Comparison of ENCODE assay signal across 25 cellular contexts in genomic region chr4:102064747-102065442, GRCh38.
DNase-seq lines count a peak whose midpoint lies in the region; ATAC-seq, FAIRE-seq and TF ChIP-seq lines count a peak whose summit lies in the region.
"Had no signal": no experiment of that assay in that cellular context is flagged by ENCODE, and none has a peak within 500 bp of the region (broad histone marks: within the 10 kb centered on the region; RNA-seq: fewer than 3 reads in every experiment).

No MANE protein-coding gene starts in this region.

- H3K27me3 ChIP-seq in endothelial cell of umbilical vein (ENCODE audit: control insufficient read depth in 2 of 2, insufficient read depth in 2 of 2, low read length in 2 of 2) (no peaks in the 10 kb centered on the region), mesenchymal stem cell (ENCODE audit: control insufficient read depth in 1 of 2, insufficient read depth in 1 of 2, low read length in 2 of 2) (no peaks in the 10 kb centered on the region)
- H3K27me3 ChIP-seq: BLaER1, Peyer's patch, SJCRH30 had no signal

- H3K4me3 Mint-ChIP-seq in IgD-negative memory B cell: no peak overlapping the region
- H3K4me3 Mint-ChIP-seq in stimulated activated effector memory CD8-positive, alpha-beta T cell treated with anti-CD3 and anti-CD28 coated beads, Interleukin-12 subunit alpha, Interleukin-12 subunit beta, amount 100 ng/mL, for 72 hours: no peak overlapping the region
- no peak overlapping the region for H3K4me3 Mint-ChIP-seq in activated naive CD4-positive, alpha-beta T cell treated with anti-CD3 and anti-CD28 coated beads for 36 hours
- H3K4me3 Mint-ChIP-seq: CD4-positive, alpha-beta T cell had no signal

- CTCF ChIA-PET in endothelial cell of umbilical vein (lab: Charles Lee): interaction anchor here (1.0 kb wide), 1 partner anchor 10 kb away, joined by 4 read pairs; no protein-coding TSS in a partner anchor
- CTCF ChIA-PET in activated naive CD4-positive, alpha-beta T cell treated with anti-CD3 and anti-CD28 coated beads for 36 hours (lab: Charles Lee): no interaction called here

- no peak overlapping the region for H3K18ac ChIP-seq in mesenchymal stem cell (ENCODE audit: low read depth in 1 of 2, low read length in 2 of 2)

- H3K79me2 ChIP-seq in endothelial cell of umbilical vein (ENCODE audit: control insufficient read depth, insufficient read depth, low read length): no peaks in the 10 kb centered on the region

- no peaks in the 10 kb centered on the region for H3K36me3 ChIP-seq in endothelial cell of umbilical vein (ENCODE audit: control insufficient read depth in 2 of 2, extremely low read depth in 1 of 2, insufficient read depth in 2 of 2, low read length in 2 of 2)
- H3K36me3 ChIP-seq in mesenchymal stem cell (ENCODE audit: control insufficient read depth in 1 of 2, insufficient read depth in 2 of 2, low read depth in 1 of 2, low read length in 2 of 2): no peaks in the 10 kb centered on the region
- H3K36me3 ChIP-seq: BLaER1, Peyer's patch, SJCRH30 had no signal

- no peak overlapping the region for H2BK12ac ChIP-seq in mesenchymal stem cell (ENCODE audit: low read length in 2 of 2)

- H2AFZ ChIP-seq in endothelial cell of umbilical vein (ENCODE audit: low read depth, low read length) (peak overlapping the region; percentile 18), mesenchymal stem cell (ENCODE audit: low read depth, low read length) (no peak overlapping the region)

- H2BK15ac ChIP-seq in mesenchymal stem cell (ENCODE audit: low read depth, poor library complexity, severe bottlenecking): no peak overlapping the region

- H2AK5ac ChIP-seq in mesenchymal stem cell (ENCODE audit: low read length, severe bottlenecking): no peak overlapping the region

- H3K4me3 ChIP-seq in endothelial cell of umbilical vein (replicated peaks in 1 of 3; ENCODE audit: insufficient read depth in 1 of 3, low read depth in 1 of 3, low read length in 3 of 3) (no peak overlapping the region), mesenchymal stem cell (ENCODE audit: insufficient read depth in 1 of 2, low read depth in 1 of 2, low read length in 2 of 2) (no peak overlapping the region)
- H3K4me3 ChIP-seq: BLaER1, GM12878, Peyer's patch, SJCRH30 had no signal

- BruUV-seq in endothelial cell of umbilical vein (replicated peaks; lab: Mats Ljungman, UMichigan): no TSS peak

- TF ChIP-seq POLR2A in endothelial cell of umbilical vein (IDR thresholded peaks at IDR 0.05; ENCODE audit: low read depth, low read length): no peak

- no peak overlapping the region for H3K4ac ChIP-seq in mesenchymal stem cell (ENCODE audit: low read depth in 1 of 2, low read length in 2 of 2)

- no peak overlapping the region for H4K91ac ChIP-seq in mesenchymal stem cell (ENCODE audit: low read length)

- H3K27ac Mint-ChIP-seq in IgD-negative memory B cell: peak overlapping the region; percentile 47 to 87 (median 59)
- no peak overlapping the region for H3K27ac Mint-ChIP-seq in stimulated activated effector memory CD8-positive, alpha-beta T cell treated with anti-CD3 and anti-CD28 coated beads, Interleukin-12 subunit alpha, Interleukin-12 subunit beta, amount 100 ng/mL, for 72 hours
- H3K27ac Mint-ChIP-seq in activated naive CD4-positive, alpha-beta T cell treated with anti-CD3 and anti-CD28 coated beads for 36 hours: no peak overlapping the region
- H3K27ac Mint-ChIP-seq: CD4-positive, alpha-beta T cell had no signal

- H3K23ac ChIP-seq in mesenchymal stem cell (ENCODE audit: low read length in 2 of 2): no peak overlapping the region

- no peaks in the 10 kb centered on the region for H3K9me3 Mint-ChIP-seq in IgD-negative memory B cell
- no peaks in the 10 kb centered on the region for H3K9me3 Mint-ChIP-seq in stimulated activated effector memory CD8-positive, alpha-beta T cell treated with anti-CD3 and anti-CD28 coated beads, Interleukin-12 subunit alpha, Interleukin-12 subunit beta, amount 100 ng/mL, for 72 hours
- H3K9me3 Mint-ChIP-seq in activated naive CD4-positive, alpha-beta T cell treated with anti-CD3 and anti-CD28 coated beads for 36 hours: no peaks in the 10 kb centered on the region

- dilution Hi-C loops in endothelial cell of umbilical vein (cut with MboI; ENCODE audit: extremely low pct_ligation_motif_present, low sequenced_read_pairs): no loop called here

- H3K27ac ChIP-seq in endothelial cell of umbilical vein (ENCODE audit: insufficient read depth, low read depth, low read length) (no peak overlapping the region), mesenchymal stem cell (ENCODE audit: low read length, poor library complexity, severe bottlenecking) (no peak overlapping the region)
- H3K27ac ChIP-seq: BLaER1, Peyer's patch, SJCRH30 had no signal

- POLR2A ChIA-PET in endothelial cell of umbilical vein (lab: Charles Lee): no interaction called here

- H3K9ac ChIP-seq in endothelial cell of umbilical vein (replicated peaks; ENCODE audit: extremely low read depth, insufficient read depth, low read length): no peak overlapping the region
- H3K9ac ChIP-seq in mesenchymal stem cell (ENCODE audit: low read length): no peak overlapping the region
- H3K9ac ChIP-seq: BLaER1 had no signal

- peak overlapping the region; percentile 12 for H2BK5ac ChIP-seq in mesenchymal stem cell (ENCODE audit: low read depth, low read length, poor library complexity, severe bottlenecking)

- no peak for TF ChIP-seq CTCF in endothelial cell of umbilical vein (IDR thresholded peaks at IDR 0.05; ENCODE audit: extremely low read depth in 1 of 2, insufficient read depth in 1 of 2, low read depth in 1 of 2, low read length in 2 of 2)

- H4K8ac ChIP-seq in mesenchymal stem cell (ENCODE audit: low read length): no peak overlapping the region

- no peaks in the 10 kb centered on the region for H4K20me1 ChIP-seq in endothelial cell of umbilical vein (replicated peaks; ENCODE audit: control insufficient read depth, extremely low read depth, insufficient read depth, low read length)
- H4K20me1 ChIP-seq: BLaER1 had no signal

- peaks cover 3% of the 10 kb centered on the region for H3K36me3 Mint-ChIP-seq in IgD-negative memory B cell
- no peaks in the 10 kb centered on the region for H3K36me3 Mint-ChIP-seq in stimulated activated effector memory CD8-positive, alpha-beta T cell treated with anti-CD3 and anti-CD28 coated beads, Interleukin-12 subunit alpha, Interleukin-12 subunit beta, amount 100 ng/mL, for 72 hours
- H3K36me3 Mint-ChIP-seq in activated naive CD4-positive, alpha-beta T cell treated with anti-CD3 and anti-CD28 coated beads for 36 hours (ENCODE audit: low read depth): no peaks in the 10 kb centered on the region

- peak; percentile 43 for ATAC-seq in stimulated activated effector memory CD8-positive, alpha-beta T cell treated with anti-CD3 and anti-CD28 coated beads, Interleukin-12 subunit alpha, Interleukin-12 subunit beta, amount 100 ng/mL, for 72 hours
- ATAC-seq in GM21737 (IDR thresholded peaks at IDR 0.05; ENCODE audit: unreplicated experiment) (no peak), HG02885 (IDR thresholded peaks at IDR 0.05; ENCODE audit: poor library complexity, unreplicated experiment) (no peak)
- ATAC-seq: GM12878, HCT116 had no signal

- H2BK120ac ChIP-seq in mesenchymal stem cell (ENCODE audit: low read depth, low read length): no peak overlapping the region

- no peak overlapping the region for H3K4me2 ChIP-seq in endothelial cell of umbilical vein (ENCODE audit: insufficient read depth, low read length)
- no peak overlapping the region for H3K4me2 ChIP-seq in mesenchymal stem cell (ENCODE audit: low read length, poor library complexity, severe bottlenecking)
- H3K4me2 ChIP-seq: BLaER1 had no signal

- no peak overlapping the region for H3K14ac ChIP-seq in mesenchymal stem cell (ENCODE audit: low read length in 2 of 2)

- intact Hi-C loops in endothelial cell of umbilical vein (cut with micrococcal nuclease): no loop called here
- intact Hi-C loops in activated naive CD4-positive, alpha-beta T cell treated with anti-CD3 and anti-CD28 coated beads for 36 hours (cut with micrococcal nuclease): no loop called here

- no peaks in the 10 kb centered on the region for H3K9me1 ChIP-seq in endothelial cell of umbilical vein (replicated peaks; ENCODE audit: control insufficient read depth, extremely low read depth, insufficient read depth, low read length)

- FAIRE-seq in endothelial cell of umbilical vein (lab: Jason Lieb, UNC): no peak
- FAIRE-seq: GM12878 had no signal

- peaks cover 0 to 4% (median 1%) of the 10 kb centered on the region in 3 donors for H3K4me1 Mint-ChIP-seq in IgD-negative memory B cell
- no peaks in the 10 kb centered on the region for H3K4me1 Mint-ChIP-seq in stimulated activated effector memory CD8-positive, alpha-beta T cell treated with anti-CD3 and anti-CD28 coated beads, Interleukin-12 subunit alpha, Interleukin-12 subunit beta, amount 100 ng/mL, for 72 hours
- no peaks in the 10 kb centered on the region for H3K4me1 Mint-ChIP-seq in activated naive CD4-positive, alpha-beta T cell treated with anti-CD3 and anti-CD28 coated beads for 36 hours (ENCODE audit: low read depth)

- H3K27me3 Mint-ChIP-seq in IgD-negative memory B cell: no peaks in the 10 kb centered on the region
- no peaks in the 10 kb centered on the region for H3K27me3 Mint-ChIP-seq in activated naive CD4-positive, alpha-beta T cell treated with anti-CD3 and anti-CD28 coated beads for 36 hours (ENCODE audit: low read depth)
- H3K27me3 Mint-ChIP-seq: CD4-positive, alpha-beta T cell had no signal

- H3K4me1 ChIP-seq in endothelial cell of umbilical vein (ENCODE audit: control insufficient read depth, extremely low read depth, insufficient read depth, low read length) (no peaks in the 10 kb centered on the region), mesenchymal stem cell (ENCODE audit: control insufficient read depth, insufficient read depth, low read depth, low read length) (no peaks in the 10 kb centered on the region)
- H3K4me1 ChIP-seq: BLaER1, Peyer's patch, SJCRH30 had no signal

- DNase-seq in endothelial cell of umbilical vein (ENCODE audit: low read depth, low spot score): no peak
- DNase-seq in mesenchymal stem cell: no peak
- DNase-seq in stimulated activated effector memory CD8-positive, alpha-beta T cell treated with anti-CD3 and anti-CD28 coated beads, Interleukin-12 subunit alpha, Interleukin-12 subunit beta, amount 100 ng/mL, for 72 hours (ENCODE audit: low spot score in 2 of 2): no peak
- no peak for DNase-seq in activated T-cell treated with anti-CD3 and anti-CD28 coated beads, Interleukin-2, amount 50 U/mL, for 1 hour
- no peak for DNase-seq in activated naive CD4-positive, alpha-beta T cell treated with anti-CD3 and anti-CD28 coated beads for 36 hours
- DNase-seq: CD4-positive, alpha-beta T cell; COR-L47; DMS 273 treated with DMSO at 0.1 percent for 48 hours; DMS79 treated with DMSO at 0.1 percent for 48 hours; GOT3; IMR-90; Karpas-422; NCI-H1417; NCI-H1694 treated with DMSO at 0.1 percent for 48 hours; NCI-H2081 treated with DMSO at 0.1 percent for 48 hours; NCI-H2171 treated with DMSO at 0.1 percent for 48 hours; NCI-H524 treated with DMSO at 0.1 percent for 48 hours; Peyer's patch had no signal

- H3K9me3 ChIP-seq in endothelial cell of umbilical vein (replicated peaks; ENCODE audit: control insufficient read depth, insufficient read depth, low read length) (no peaks in the 10 kb centered on the region), mesenchymal stem cell (ENCODE audit: control insufficient read depth, low read length) (no peaks in the 10 kb centered on the region)
- H3K9me3 ChIP-seq: BLaER1, Peyer's patch, SJCRH30 had no signal

- no peaks in the 10 kb centered on the region for H3K79me1 ChIP-seq in mesenchymal stem cell (replicated peaks; ENCODE audit: low read length, poor library complexity, severe bottlenecking)

Comparison
In these comparisons a context has a peak if more than half of its experiments do, and no peak if none do; other contexts are left out.
1. H3K27ac Mint-ChIP-seq: peak in IgD-negative memory B cell (3 of 3); none in stimulated activated effector memory CD8-positive, alpha-beta T cell treated with anti-CD3 and anti-CD28 coated beads, Interleukin-12 subunit alpha, Interleukin-12 subunit beta, amount 100 ng/mL, for 72 hours (single experiment) and activated naive CD4-positive, alpha-beta T cell treated with anti-CD3 and anti-CD28 coated beads for 36 hours (single experiment).